ENCODE assay signal across 22 cellular contexts in genomic region chr5:29213475-29213874, GRCh38.
"Had no signal": no experiment of that assay in that cellular context is flagged by ENCODE, and none has a peak within 500 bp of the region (broad histone marks: within the 10 kb centered on the region; RNA-seq: fewer than 3 reads in every experiment).

No MANE protein-coding gene starts in this region.

- H3K27me3 ChIP-seq: Peyer's patch, SJCRH30 had no signal

- H3K36me3 ChIP-seq: Peyer's patch, SJCRH30 had no signal

- H3K4me2 ChIP-seq: PC-9 had no signal

- H3K4me3 ChIP-seq: PC-9, Peyer's patch, SJCRH30 had no signal

- H3K4me1 ChIP-seq: Peyer's patch, SJCRH30 had no signal

- H3K27ac ChIP-seq: PC-9, Peyer's patch, SJCRH30 had no signal

- ATAC-seq: Right ventricle myocardium inferior, SK-N-SH treated with all-trans-retinoic acid at 6 μM for 48 hours had no signal

- DNase-seq: KBM-7, MV-4-11, NCI-H1048, NCI-H1105, NCI-H1417, NCI-H1436 treated with DMSO at 0.1 percent for 48 hours, NCI-H1694 treated with DMSO at 0.1 percent for 48 hours, NCI-H1930, NCI-H2081, NCI-H2107, NCI-H2227 treated with DMSO at 0.1 percent for 48 hours, NCI-H524, NCI-H526 treated with DMSO at 0.1 percent for 48 hours, NCI-H748 treated with DMSO at 0.1 percent for 48 hours, OCI-M1, PC-9, Peyer's patch, SHP77 treated with DMSO at 0.1 percent for 48 hours, SJCRH30, T-helper 1 cell had no signal

- H2AFZ ChIP-seq: PC-9 had no signal

- H3K9me3 ChIP-seq: Peyer's patch, SJCRH30 had no signal
